In the genomic region with DNA sequence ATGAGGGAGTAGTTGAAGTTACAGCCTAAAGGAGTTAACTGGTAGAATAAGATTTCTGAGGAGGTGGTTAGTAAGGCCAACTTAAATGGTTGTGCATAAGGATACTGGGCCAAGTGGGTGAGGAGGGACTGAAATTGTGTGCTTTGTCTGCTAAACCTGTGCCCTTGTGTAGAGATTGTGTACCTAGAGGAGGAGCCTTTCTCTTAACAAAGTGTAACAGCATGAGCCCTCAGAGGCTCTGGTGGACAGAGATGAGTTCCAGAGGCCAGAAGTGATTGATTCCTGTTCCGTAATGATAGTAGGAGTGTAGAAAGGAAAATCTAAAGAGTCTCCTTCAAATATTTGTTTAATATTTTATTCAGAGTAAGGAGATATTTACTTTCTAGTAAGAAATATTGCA, we compare ENCODE assay signal across 30 cellular contexts. TPM values are rescaled to one million over a fixed set of nuclear protein-coding genes. Genes with fewer than 3 reads are reported as not detected.
"Had no signal": no experiment of that assay in that cellular context is flagged by ENCODE, and none has a peak within 500 bp of the region (broad histone marks: within the 10 kb centered on the region; RNA-seq: fewer than 3 reads in every experiment).

No MANE protein-coding gene starts in this region.

- H3K27ac Mint-ChIP-seq: effector memory CD8-positive, alpha-beta T cell; naive thymus-derived CD8-positive, alpha-beta T cell; stimulated activated effector memory CD8-positive, alpha-beta T cell treated with anti-CD3 and anti-CD28 coated beads, Interleukin-12 subunit alpha, Interleukin-12 subunit beta, amount 100 ng/mL, for 72 hours; type B pancreatic cell had no signal

- H3K9me3 Mint-ChIP-seq: stimulated activated effector memory CD8-positive, alpha-beta T cell treated with anti-CD3 and anti-CD28 coated beads, Interleukin-12 subunit alpha, Interleukin-12 subunit beta, amount 100 ng/mL, for 72 hours; type B pancreatic cell had no signal

- H3K4me2 ChIP-seq: smooth muscle cell had no signal

- H3K4me3 ChIP-seq: esophagus squamous epithelium, heart right ventricle, lower lobe of right lung, pancreas, smooth muscle cell, stomach, thyroid gland, uterus had no signal

- H3K4me1 Mint-ChIP-seq: naive thymus-derived CD8-positive, alpha-beta T cell; stimulated activated effector memory CD8-positive, alpha-beta T cell treated with anti-CD3 and anti-CD28 coated beads, Interleukin-12 subunit alpha, Interleukin-12 subunit beta, amount 100 ng/mL, for 72 hours had no signal

- DNase-seq: cortex of kidney; effector memory CD8-positive, alpha-beta T cell; erythroblast; esophagus squamous epithelium; foreskin melanocyte; glutamatergic neuron; heart right ventricle; hippocampal formation; left ventricle myocardium superior; lower lobe of right lung; naive thymus-derived CD8-positive, alpha-beta T cell; pancreas; stimulated activated CD4-positive, alpha-beta T cell treated with anti-CD3 and anti-CD28 coated beads, Interleukin-12 subunit alpha, Interleukin-12 subunit beta, amount 100 ng/mL, for 4 hours; stimulated activated CD4-positive, alpha-beta T cell treated with anti-CD3 and anti-CD28 coated beads, Interleukin-2, amount 100 ng/mL, for 24 hours; stimulated activated CD4-positive, alpha-beta T cell treated with anti-CD3 and anti-CD28 coated beads, Interleukin-4, amount 100 ng/mL, for 24 hours; stimulated activated naive CD4-positive, alpha-beta T cell treated with Interleukin-2 at 50 U/mL for 16 hours; stomach; thyroid gland; uterus had no signal

- H3K27me3 ChIP-seq: esophagus squamous epithelium, neutrophil, pancreas, stomach, thyroid gland, uterus had no signal

- H3K27me3 Mint-ChIP-seq: type B pancreatic cell had no signal

- H3K9me3 ChIP-seq: esophagus squamous epithelium, lower lobe of right lung, neutrophil, pancreas, stomach, thyroid gland, uterus had no signal

- FAIRE-seq: endometrium, keratinocyte, pancreas had no signal

- H3K4me1 ChIP-seq: esophagus squamous epithelium, heart right ventricle, lower lobe of right lung, pancreas, stomach, thyroid gland, uterus had no signal

- H3K4me3 Mint-ChIP-seq: effector memory CD8-positive, alpha-beta T cell; naive thymus-derived CD8-positive, alpha-beta T cell; stimulated activated effector memory CD8-positive, alpha-beta T cell treated with anti-CD3 and anti-CD28 coated beads, Interleukin-12 subunit alpha, Interleukin-12 subunit beta, amount 100 ng/mL, for 72 hours; type B pancreatic cell had no signal

- H3K36me3 Mint-ChIP-seq: naive thymus-derived CD8-positive, alpha-beta T cell; stimulated activated effector memory CD8-positive, alpha-beta T cell treated with anti-CD3 and anti-CD28 coated beads, Interleukin-12 subunit alpha, Interleukin-12 subunit beta, amount 100 ng/mL, for 72 hours; type B pancreatic cell had no signal

- H3K36me3 ChIP-seq: esophagus squamous epithelium, heart right ventricle, lower lobe of right lung, neutrophil, pancreas, stomach, thyroid gland, uterus had no signal

- H3K27ac ChIP-seq: esophagus squamous epithelium, heart right ventricle, lower lobe of right lung, neutrophil, pancreas, stomach, thyroid gland, uterus had no signal

- ATAC-seq: effector memory CD8-positive, alpha-beta T cell; heart right ventricle; left ventricle myocardium superior; lower lobe of right lung; naive thymus-derived CD8-positive, alpha-beta T cell; pancreas; sciatic nerve; stimulated activated effector memory CD8-positive, alpha-beta T cell treated with anti-CD3 and anti-CD28 coated beads, Interleukin-12 subunit alpha, Interleukin-12 subunit beta, amount 100 ng/mL, for 72 hours had no signal

RNA-seq across cellular contexts. Expression of a gene that starts 42.9 kb away (rescaled TPM):
- total RNA-seq: heart right ventricle; left ventricle myocardium superior; mesenteric fat pad; naive thymus-derived CD8-positive, alpha-beta T cell; posterior vena cava; sciatic nerve; smooth muscle cell; stomach; subcutaneous adipose tissue; thyroid gland; uterus had no signal
- polyA plus RNA-seq: heart right ventricle; naive thymus-derived CD8-positive, alpha-beta T cell; neural cell had no signal
